ENCODE assay signal across 1 cellular context in genomic region chr5:148378670-148379069, GRCh38.
A peak's percentile ranks its signal among the peaks of the same experiment; 100 is the strongest.
TF ChIP-seq lines count a peak whose summit lies in the region.

No MANE protein-coding gene starts in this region.

TF ChIP-seq in GM12878, 131 proteins besides CTCF, POLR2A, EP300 and RAD21 (continued from another document):
- TF ChIP-seq REST (IDR thresholded peaks at IDR 0.05; ENCODE audit: low read depth, low read length) (no peak), RUNX3 (IDR thresholded peaks at IDR 0.05; ENCODE audit: low read length) (no peak), HSF1 (IDR thresholded peaks at IDR 0.05; ENCODE audit: low read depth, low read length) (no peak), RELB (IDR thresholded peaks at IDR 0.05; ENCODE audit: low read depth) (no peak), SPI1 (IDR thresholded peaks at IDR 0.05; ENCODE audit: borderline replicate concordance, insufficient read depth, low read depth, low read length) (peak; percentile 54; the same call in 1 of the 2 replicates), BACH1 (IDR thresholded peaks at IDR 0.05; ENCODE audit: borderline replicate concordance) (no peak), NRF1 (conservative IDR thresholded peaks at IDR 0.05; ENCODE audit: low read depth, low read length) (no peak), ZBTB11 (CRISPR knock-in tag; IDR thresholded peaks at IDR 0.05) (no peak), IRF5 (IDR thresholded peaks at IDR 0.05; ENCODE audit: borderline replicate concordance) (no peak), BHLHE40 (IDR thresholded peaks at IDR 0.05; ENCODE audit: borderline replicate concordance in 1 of 2, low read depth in 2 of 2, low read length in 1 of 2) (no peak), POLR2AphosphoS2 (IDR thresholded peaks at IDR 0.05; ENCODE audit: low read depth, low read length) (no peak), ZZZ3 (IDR thresholded peaks at IDR 0.05; ENCODE audit: control insufficient read depth, insufficient read length, low read depth) (no peak), ATF3 (IDR thresholded peaks at IDR 0.05; ENCODE audit: borderline replicate concordance, extremely low read depth, low read depth, low read length) (no peak), TARDBP (IDR thresholded peaks at IDR 0.05; ENCODE audit: borderline replicate concordance) (no peak), USF2 (IDR thresholded peaks at IDR 0.05; ENCODE audit: borderline replicate concordance, low read depth, low read length) (no peak), ZNF217 (IDR thresholded peaks at IDR 0.05) (no peak), ZBED1 (IDR thresholded peaks at IDR 0.05; ENCODE audit: borderline replicate concordance) (no peak), CHD2 (IDR thresholded peaks at IDR 0.05; ENCODE audit: borderline replicate concordance, low read depth, low read length) (no peak), RB1 (IDR thresholded peaks at IDR 0.05; ENCODE audit: borderline replicate concordance) (no peak), MEF2A (IDR thresholded peaks at IDR 0.05; ENCODE audit: insufficient read depth, low read depth, low read length) (no peak), CEBPB (IDR thresholded peaks at IDR 0.05; ENCODE audit: borderline replicate concordance in 1 of 2, low read depth in 2 of 2, low read length in 2 of 2) (no peak), NFYA (IDR thresholded peaks at IDR 0.05; ENCODE audit: borderline replicate concordance, low read depth, low read length) (no peak), WRNIP1 (IDR thresholded peaks at IDR 0.05; ENCODE audit: borderline replicate concordance, low read depth, low read length) (no peak), ZBTB33 (IDR thresholded peaks at IDR 0.05) (peak; percentile 54; the same call in 1 of the 2 replicates), IKZF1 (conservative IDR thresholded peaks at IDR 0.05) (no peak), ZNF592 (IDR thresholded peaks at IDR 0.05) (no peak), YY1 (IDR thresholded peaks at IDR 0.05; ENCODE audit: low read depth, low read length) (peak; percentile 46; the same call in 1 of the 2 replicates), ASH2L (IDR thresholded peaks at IDR 0.05; ENCODE audit: borderline replicate concordance, low read depth) (no peak)
TF ChIP-seq in GM12878: peak in this region for 4.
